Comparison of ENCODE assay signal across 16 cellular contexts in the genomic region with DNA sequence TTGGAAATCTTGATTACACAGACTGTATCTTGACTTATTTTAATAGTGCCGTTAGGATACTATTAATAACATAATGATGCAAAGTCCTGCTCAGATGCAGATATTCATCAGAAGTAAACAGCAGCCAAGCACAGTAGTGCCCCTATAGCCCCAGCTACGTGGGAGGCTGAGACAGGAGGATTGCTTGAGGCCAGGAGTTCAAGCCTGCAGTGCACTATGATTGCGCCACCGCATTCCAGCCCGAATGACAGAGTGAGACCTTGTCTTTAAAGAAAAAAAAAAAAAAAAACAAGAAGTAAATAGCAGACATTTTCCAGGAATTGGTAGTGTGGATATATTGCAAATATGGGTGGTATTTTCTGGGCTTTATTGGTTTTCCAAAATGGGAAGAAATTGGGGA.
DNase-seq lines count a peak whose midpoint lies in the region; ATAC-seq and TF ChIP-seq lines count a peak whose summit lies in the region.
"Had no signal": no experiment of that assay in that cellular context is flagged by ENCODE, and none has a peak within 500 bp of the region (broad histone marks: within the 10 kb centered on the region; RNA-seq: fewer than 3 reads in every experiment).

No MANE protein-coding gene starts in this region.

- no peaks in the 10 kb centered on the region for H3K9me3 Mint-ChIP-seq in mesothelial cell of epicardium
- H3K9me3 Mint-ChIP-seq: GM23338 had no signal

- H3K36me3 Mint-ChIP-seq in T-helper 17 cell (ENCODE audit: low read depth) (peaks cover 3% of the 10 kb centered on the region), mesothelial cell of epicardium (no peaks in the 10 kb centered on the region)

- H3K27ac Mint-ChIP-seq in T-helper 17 cell = peak overlapping the region; percentile 60
- H3K27ac Mint-ChIP-seq in mesothelial cell of epicardium = peak overlapping the region; percentile 29
- H3K27ac Mint-ChIP-seq: GM23338 had no signal

- H3K4me3 Mint-ChIP-seq in T-helper 17 cell = no peak overlapping the region
- H3K4me3 Mint-ChIP-seq in mesothelial cell of epicardium = no peak overlapping the region
- H3K4me3 Mint-ChIP-seq: GM23338 had no signal

- H3K4me1 Mint-ChIP-seq in T-helper 17 cell (peaks cover 17% of the 10 kb centered on the region), mesothelial cell of epicardium (peaks cover 11% of the 10 kb centered on the region)

- H3K9me3 ChIP-seq in T-helper 17 cell (ENCODE audit: control insufficient read depth, low read length, poor library complexity, severe bottlenecking) = no peaks in the 10 kb centered on the region
- H3K9me3 ChIP-seq: A549 had no signal

- DNase-seq in EH (ENCODE audit: low read depth) (peak; percentile 49), T-helper 17 cell (no peak), cardiac fibroblast (ENCODE audit: low read depth in 2 of 2) (peak; percentile 42 to 48), mesothelial cell of epicardium (ENCODE audit: low spot score in 2 of 2, unreplicated experiment in 2 of 2) (no peak), NCI-H2196 treated with DMSO at 0.1 percent for 48 hours (lab: John Stamatoyannopoulos, UW; ENCODE audit: unreplicated experiment) (no peak), NCI-H187 (lab: John Stamatoyannopoulos, UW) (no peak), NCI-H1092 treated with DMSO at 0.1 percent for 48 hours (lab: John Stamatoyannopoulos, UW) (no peak), NCI-H2029 (lab: John Stamatoyannopoulos, UW) (no peak)
- DNase-seq: Kasumi-1, NCI-H1048, NCI-H446 treated with DMSO at 0.1 percent for 48 hours, NCI-H748 treated with DMSO at 0.1 percent for 48 hours, PC-9 had no signal

- no peak overlapping the region for H3K4me3 ChIP-seq in cardiac fibroblast (replicated peaks in 1 of 2; ENCODE audit: low read depth in 2 of 2, low read length in 2 of 2)
- H3K4me3 ChIP-seq: A549, GM23338, PC-9, SK-N-MC had no signal

- ATAC-seq in T-helper 17 cell = no peak
- ATAC-seq: A549, GM23338 had no signal

- H3K27me3 Mint-ChIP-seq in T-helper 17 cell = no peaks in the 10 kb centered on the region
- H3K27me3 Mint-ChIP-seq in mesothelial cell of epicardium (ENCODE audit: low read depth) = no peaks in the 10 kb centered on the region

- TF ChIP-seq CTCF in cardiac fibroblast (IDR thresholded peaks at IDR 0.05; ENCODE audit: low read depth, low read length) (no peak), mesothelial cell of epicardium (IDR thresholded peaks at IDR 0.05; ENCODE audit: unreplicated experiment) (no peak)

Comparison
In these comparisons a context has a peak if more than half of its experiments do, and no peak if none do; other contexts are left out.
1. DNase-seq: peak in EH (single experiment) and cardiac fibroblast (2 of 2); none in T-helper 17 cell (0 of 3), mesothelial cell of epicardium (0 of 2), NCI-H2196 treated with DMSO at 0.1 percent for 48 hours (single experiment), NCI-H187 (0 of 2), NCI-H1092 treated with DMSO at 0.1 percent for 48 hours (single experiment) and NCI-H2029 (single experiment).